Comparison of ENCODE assay signal across 3 cellular contexts in the genomic region with DNA sequence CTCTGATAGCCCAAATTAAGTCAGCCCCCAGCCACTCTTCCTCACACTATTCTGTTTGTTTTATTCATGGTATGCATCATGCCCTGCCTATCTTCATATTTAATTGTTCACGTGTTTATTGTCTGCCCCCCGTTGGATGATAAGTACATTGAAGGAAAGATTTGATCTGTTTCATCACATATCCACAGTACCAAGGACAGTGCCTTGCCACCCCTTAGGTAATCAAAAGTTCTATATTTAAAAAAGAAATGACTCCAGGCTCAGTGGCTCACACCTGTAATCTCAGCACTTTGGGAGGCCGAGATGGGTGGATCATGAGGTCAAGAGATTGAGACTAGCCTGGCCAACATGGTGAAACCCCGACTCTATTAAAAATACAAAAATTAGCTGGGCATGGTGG.
TF ChIP-seq lines count a peak whose summit lies in the region.

No MANE protein-coding gene starts in this region.

TF ChIP-seq in SK-N-SH, 30 proteins besides CTCF, POLR2A, EP300 and RAD21 (continued from another document):
- TF ChIP-seq TCF12 (IDR thresholded peaks at IDR 0.05): no peak

TF ChIP-seq in SK-N-SH treated with all-trans-retinoic acid at 6 μM for 48 hours, 23 proteins besides CTCF, POLR2A, EP300 and RAD21 (continued from another document):
- TF ChIP-seq, protein P1, sequence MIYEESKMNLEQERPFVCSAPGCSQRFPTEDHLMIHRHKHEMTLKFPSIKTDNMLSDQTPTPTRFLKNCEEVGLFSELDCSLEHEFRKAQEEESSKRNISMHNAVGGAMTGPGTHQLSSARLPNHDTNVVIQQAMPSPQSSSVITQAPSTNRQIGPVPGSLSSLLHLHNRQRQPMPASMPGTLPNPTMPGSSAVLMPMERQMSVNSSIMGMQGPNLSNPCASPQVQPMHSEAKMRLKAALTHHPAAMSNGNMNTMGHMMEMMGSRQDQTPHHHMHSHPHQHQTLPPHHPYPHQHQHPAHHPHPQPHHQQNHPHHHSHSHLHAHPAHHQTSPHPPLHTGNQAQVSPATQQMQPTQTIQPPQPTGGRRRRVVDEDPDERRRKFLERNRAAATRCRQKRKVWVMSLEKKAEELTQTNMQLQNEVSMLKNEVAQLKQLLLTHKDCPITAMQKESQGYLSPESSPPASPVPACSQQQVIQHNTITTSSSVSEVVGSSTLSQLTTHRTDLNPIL (CRISPR knock-in tag; IDR thresholded peaks at IDR 0.05; ENCODE audit: low read depth): no peak
- TF ChIP-seq TOX (CRISPR knock-in tag; IDR thresholded peaks at IDR 0.05; ENCODE audit: borderline replicate concordance): no peak

TF ChIP-seq in Ishikawa, 13 proteins besides CTCF, POLR2A, EP300 and RAD21 (continued from another document):
- TF ChIP-seq ZBTB7A (IDR thresholded peaks at IDR 0.05; ENCODE audit: low read depth): no peak
